ENCODE assay signal across 21 cellular contexts in the genomic region with DNA sequence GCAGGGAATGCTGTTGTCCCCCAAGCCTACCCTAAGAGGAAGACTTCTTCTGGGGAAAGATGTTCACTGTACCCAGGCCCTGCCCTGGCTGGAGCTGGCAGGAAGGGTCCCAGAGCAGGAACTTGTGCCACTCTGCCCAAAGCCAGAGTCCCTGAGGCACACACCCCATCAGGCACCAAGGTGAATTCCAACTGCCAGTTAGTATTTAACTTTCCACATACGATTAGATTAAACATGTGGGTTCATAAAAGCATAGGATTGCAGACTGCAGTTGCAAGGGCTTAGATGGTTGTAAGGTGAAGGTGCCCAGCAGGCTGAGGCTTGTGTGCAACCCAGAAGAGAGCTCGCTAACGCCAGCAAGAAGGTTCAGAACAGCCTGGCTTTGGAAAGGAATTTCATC. TPM values are rescaled to one million over a fixed set of nuclear protein-coding genes. Genes with fewer than 3 reads are reported as not detected.
"Had no signal": no experiment of that assay in that cellular context is flagged by ENCODE, and none has a peak within 500 bp of the region (broad histone marks: within the 10 kb centered on the region; RNA-seq: fewer than 3 reads in every experiment).

A gene with protein sequence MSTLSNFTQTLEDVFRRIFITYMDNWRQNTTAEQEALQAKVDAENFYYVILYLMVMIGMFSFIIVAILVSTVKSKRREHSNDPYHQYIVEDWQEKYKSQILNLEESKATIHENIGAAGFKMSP (plus strand): TSS at position 274 of the 400 bp plus-strand sequence. CDS start 6,473 bp downstream, outside the sequence.

- H3K27me3 ChIP-seq: cardiac muscle cell, dorsolateral prefrontal cortex, neural progenitor cell, ovary, right lobe of liver had no signal

- H3K27ac Mint-ChIP-seq: activated CD4-positive, alpha-beta T cell treated with anti-CD3 and anti-CD28 coated beads, Interleukin-2, amount 10 ng/mL, durations not matched to agents 24 days and 14 days; activated CD8-positive, alpha-beta T cell treated with anti-CD3 and anti-CD28 coated beads for 36 hours; activated naive CD8-positive, alpha-beta T cell; neural progenitor cell; T-cell had no signal

- H3K36me3 Mint-ChIP-seq: activated naive CD8-positive, alpha-beta T cell; neural progenitor cell; T-cell had no signal

- H3K4me3 ChIP-seq: cardiac muscle cell, dorsolateral prefrontal cortex, left lung, neural progenitor cell, ovary, right lobe of liver had no signal

- H3K36me3 ChIP-seq: cardiac muscle cell, left lung, neural progenitor cell, ovary, right lobe of liver had no signal

- H3K9me3 Mint-ChIP-seq: activated CD4-positive, alpha-beta T cell treated with anti-CD3 and anti-CD28 coated beads, Interleukin-2, amount 10 ng/mL, durations not matched to agents 24 days and 14 days; activated CD8-positive, alpha-beta T cell treated with anti-CD3 and anti-CD28 coated beads for 36 hours had no signal

- H3K4me3 Mint-ChIP-seq: activated CD4-positive, alpha-beta T cell treated with anti-CD3 and anti-CD28 coated beads, Interleukin-2, amount 10 ng/mL, durations not matched to agents 24 days and 14 days; activated CD8-positive, alpha-beta T cell treated with anti-CD3 and anti-CD28 coated beads for 36 hours; activated naive CD8-positive, alpha-beta T cell; neural progenitor cell; T-cell had no signal

- DNase-seq: activated CD4-positive, alpha-beta T cell treated with anti-CD3 and anti-CD28 coated beads, Interleukin-2, amount 10 ng/mL, durations not matched to agents 24 days and 14 days; activated CD8-positive, alpha-beta T cell treated with anti-CD3 and anti-CD28 coated beads for 36 hours; dorsolateral prefrontal cortex; hippocampal formation; left lung; mammary epithelial cell; midbrain; SIG-M5; stimulated activated naive CD4-positive, alpha-beta T cell; substantia nigra; T-cell; T1000; trophoblast cell had no signal

RNA-seq across cellular contexts. Expression of the gene that starts here (rescaled TPM):
- total RNA-seq: activated CD4-positive, alpha-beta T cell treated with anti-CD3 and anti-CD28 coated beads, Interleukin-2, amount 10 ng/mL, durations not matched to agents 24 days and 14 days; activated CD8-positive, alpha-beta T cell treated with anti-CD3 and anti-CD28 coated beads for 36 hours; epithelial cell of proximal tubule; foreskin keratinocyte; left lung; pulmonary artery endothelial cell; right lobe of liver had no signal
